Comparison of ENCODE assay signal across 27 cellular contexts in the genomic region with DNA sequence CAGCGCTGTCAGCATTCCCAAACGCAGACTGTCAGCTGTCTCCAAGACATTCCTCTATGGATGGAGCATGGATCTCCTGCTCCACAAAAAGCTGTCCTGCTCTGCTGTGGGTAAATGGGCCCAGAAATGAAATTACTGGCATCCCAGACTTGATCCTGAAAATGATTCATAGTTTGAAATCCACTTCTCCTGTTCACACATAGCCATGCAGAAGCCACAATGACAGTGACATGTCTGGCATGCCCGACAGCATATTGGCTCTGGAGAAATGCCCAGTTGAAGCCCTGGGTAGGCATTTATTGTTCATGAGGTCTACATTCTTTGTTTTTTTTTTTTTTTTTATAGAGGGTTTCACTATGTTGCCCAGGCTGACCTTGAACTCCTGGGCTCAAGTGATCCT.
"Had no signal": no experiment of that assay in that cellular context is flagged by ENCODE, and none has a peak within 500 bp of the region (broad histone marks: within the 10 kb centered on the region; RNA-seq: fewer than 3 reads in every experiment).

No MANE protein-coding gene starts in this region.

- H3K4me3 ChIP-seq: cardiac muscle cell, coronary artery, dorsolateral prefrontal cortex, left ventricle myocardium inferior, lung, ovary, right atrium auricular region, tibial nerve, uterus had no signal

- H3K27ac ChIP-seq: cardiac muscle cell, coronary artery, dorsolateral prefrontal cortex, left ventricle myocardium inferior, neutrophil, ovary, right atrium auricular region, tibial nerve, uterus had no signal

- ATAC-seq: activated CD4-positive, alpha-beta T cell treated with anti-CD3 and anti-CD28 coated beads for 36 hours; activated CD8-positive, alpha-beta memory T cell treated with anti-CD3 and anti-CD28 coated beads, Interleukin-2, amount 10 ng/mL, durations not matched to agents 7 days and 5 days; activated CD8-positive, alpha-beta T cell treated with anti-CD3 and anti-CD28 coated beads, Interleukin-2, amount 10 ng/mL, durations not matched to agents 7 days and 5 days; activated naive CD4-positive, alpha-beta T cell treated with anti-CD3 and anti-CD28 coated beads, Interleukin-2, amount 50 U/mL, for 72 hours; activated T-cell treated with anti-CD3 and anti-CD28 coated beads, Interleukin-2, amount 50 U/mL, for 72 hours had no signal

- H3K27me3 ChIP-seq: cardiac muscle cell, dorsolateral prefrontal cortex, neutrophil, ovary, right atrium auricular region, tibial nerve, uterus had no signal

- H3K27ac Mint-ChIP-seq: activated CD4-positive, alpha-beta T cell treated with anti-CD3 and anti-CD28 coated beads for 36 hours; activated CD8-positive, alpha-beta memory T cell treated with anti-CD3 and anti-CD28 coated beads, Interleukin-2, amount 10 ng/mL, durations not matched to agents 7 days and 5 days; activated CD8-positive, alpha-beta T cell treated with anti-CD3 and anti-CD28 coated beads, Interleukin-2, amount 10 ng/mL, durations not matched to agents 7 days and 5 days; activated naive CD4-positive, alpha-beta T cell treated with anti-CD3 and anti-CD28 coated beads, Interleukin-2, amount 50 U/mL, for 72 hours; activated T-cell treated with anti-CD3 and anti-CD28 coated beads, Interleukin-2, amount 50 U/mL, for 72 hours; nephron progenitor cell had no signal

- H3K4me1 ChIP-seq: right atrium auricular region, tibial nerve, uterus had no signal

- H3K36me3 ChIP-seq: cardiac muscle cell, left ventricle myocardium inferior, neutrophil, ovary, right atrium auricular region, tibial nerve, uterus had no signal

- H3K9me3 ChIP-seq: neutrophil, ovary, right atrium auricular region, tibial nerve, uterus had no signal

- H3K4me1 Mint-ChIP-seq: activated CD4-positive, alpha-beta T cell treated with anti-CD3 and anti-CD28 coated beads for 36 hours; activated CD8-positive, alpha-beta memory T cell treated with anti-CD3 and anti-CD28 coated beads, Interleukin-2, amount 10 ng/mL, durations not matched to agents 7 days and 5 days; brain had no signal

- H3K27me3 Mint-ChIP-seq: activated CD4-positive, alpha-beta T cell treated with anti-CD3 and anti-CD28 coated beads for 36 hours; activated CD8-positive, alpha-beta memory T cell treated with anti-CD3 and anti-CD28 coated beads, Interleukin-2, amount 10 ng/mL, durations not matched to agents 7 days and 5 days had no signal

- H3K36me3 Mint-ChIP-seq: brain had no signal

- DNase-seq: activated CD4-positive, alpha-beta T cell treated with anti-CD3 and anti-CD28 coated beads for 36 hours; activated CD4-positive, CD25-positive, alpha-beta regulatory T cell; activated CD8-positive, alpha-beta memory T cell treated with anti-CD3 and anti-CD28 coated beads, Interleukin-2, amount 10 ng/mL, durations not matched to agents 7 days and 5 days; activated CD8-positive, alpha-beta T cell treated with anti-CD3 and anti-CD28 coated beads, Interleukin-2, amount 10 ng/mL, durations not matched to agents 7 days and 5 days; activated naive CD4-positive, alpha-beta T cell; activated T-cell treated with anti-CD3 and anti-CD28 coated beads, Interleukin-2, amount 50 U/mL, for 72 hours; aorta; cerebellar nuclear complex; dorsolateral prefrontal cortex; effector memory CD4-positive, alpha-beta T cell; glutamatergic neuron; left ventricle myocardium inferior; mesendoderm; nephron progenitor cell; ovary; stimulated activated CD4-positive, alpha-beta T cell treated with anti-CD3 and anti-CD28 coated beads, Interleukin-15, amount 100 ng/mL, for 24 hours; stimulated activated CD4-positive, alpha-beta T cell treated with anti-CD3 and anti-CD28 coated beads, Interleukin-2, amount 100 ng/mL, for 24 hours; stimulated activated naive CD4-positive, alpha-beta T cell; uterus had no signal

- H3K4me3 Mint-ChIP-seq: activated CD4-positive, alpha-beta T cell treated with anti-CD3 and anti-CD28 coated beads for 36 hours; activated CD8-positive, alpha-beta memory T cell treated with anti-CD3 and anti-CD28 coated beads, Interleukin-2, amount 10 ng/mL, durations not matched to agents 7 days and 5 days; activated CD8-positive, alpha-beta T cell treated with anti-CD3 and anti-CD28 coated beads, Interleukin-2, amount 10 ng/mL, durations not matched to agents 7 days and 5 days; activated T-cell treated with anti-CD3 and anti-CD28 coated beads, Interleukin-2, amount 50 U/mL, for 72 hours; brain; nephron progenitor cell had no signal
